In the genomic region with DNA sequence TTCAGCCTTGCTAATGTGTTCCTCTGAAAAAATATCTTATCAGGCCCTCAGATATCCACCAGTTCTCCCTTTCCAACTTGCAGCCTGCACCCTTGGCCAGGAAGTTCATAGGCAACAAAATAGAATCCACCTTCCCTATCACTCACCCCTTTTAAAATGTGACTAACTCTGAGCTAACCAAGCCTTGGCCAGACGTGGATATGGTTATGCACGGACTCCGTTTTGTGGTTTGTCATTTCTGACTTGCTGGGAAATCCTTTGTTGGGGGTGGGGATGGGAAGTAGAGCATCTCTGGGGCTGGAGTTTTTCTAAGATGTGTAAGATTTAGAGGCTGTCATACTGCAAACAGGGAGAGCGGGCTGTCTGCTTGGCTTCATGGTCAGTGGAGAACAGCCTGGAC, we compare ENCODE assay signal across 10 cellular contexts.
DNase-seq lines count a peak whose midpoint lies in the region; ATAC-seq and TF ChIP-seq lines count a peak whose summit lies in the region.
"Had no signal": no experiment of that assay in that cellular context is flagged by ENCODE, and none has a peak within 500 bp of the region (broad histone marks: within the 10 kb centered on the region; RNA-seq: fewer than 3 reads in every experiment).

No MANE protein-coding gene starts in this region.

- no peaks in the 10 kb centered on the region for H3K9me3 ChIP-seq in CD4-positive, alpha-beta T cell (ENCODE audit: control insufficient read depth, low read length)

- peaks cover 77% of the 10 kb centered on the region for H3K4me1 Mint-ChIP-seq in CD4-positive, alpha-beta T cell (ENCODE audit: low read depth)
- peaks cover 93% of the 10 kb centered on the region for H3K4me1 Mint-ChIP-seq in nephron progenitor cell

- no peak overlapping the region for H3K9ac ChIP-seq in mesendoderm (ENCODE audit: low read length)

- no peak for TF ChIP-seq POLR2A in NB4 (IDR thresholded peaks at IDR 0.05; ENCODE audit: extremely low read depth, insufficient read length)

- H2BK5ac ChIP-seq in mesendoderm (ENCODE audit: low read length) = no peak overlapping the region

- H3K18ac ChIP-seq in mesendoderm (ENCODE audit: low read length) = no peak overlapping the region

- H3K4me2 ChIP-seq in mesendoderm (ENCODE audit: low read length) = no peak overlapping the region

- peaks cover 6% of the 10 kb centered on the region for H3K36me3 Mint-ChIP-seq in CD4-positive, alpha-beta T cell (ENCODE audit: low read depth)
- peaks cover 5% of the 10 kb centered on the region for H3K36me3 Mint-ChIP-seq in nephron progenitor cell (ENCODE audit: low read depth)
- H3K36me3 Mint-ChIP-seq: brain had no signal

- no peak for DNase-seq in CD4-positive, alpha-beta T cell
- peak; percentile 76 for DNase-seq in NB4 (ENCODE audit: low read depth)
- peak; percentile 71 for DNase-seq in dermis blood vessel endothelial cell
- DNase-seq in nephron progenitor cell = no peak
- no peak for DNase-seq in retina
- no peak for DNase-seq in NCI-H1417 treated with DMSO at 0.1 percent for 48 hours (lab: John Stamatoyannopoulos, UW)
- no peak for DNase-seq in NCI-H82 (lab: John Stamatoyannopoulos, UW)
- no peak for DNase-seq in mesendoderm
- DNase-seq: NCI-H2171 had no signal

- H3K4me3 ChIP-seq in NB4 (ENCODE audit: low read depth, low read length) (no peak overlapping the region), mesendoderm (ENCODE audit: low read length) (no peak overlapping the region)

- no peaks in the 10 kb centered on the region for H3K9me3 Mint-ChIP-seq in CD4-positive, alpha-beta T cell
- no peaks in the 10 kb centered on the region for H3K9me3 Mint-ChIP-seq in nephron progenitor cell
- H3K9me3 Mint-ChIP-seq: brain had no signal

- peak overlapping the region; percentile 56 for H3K27ac Mint-ChIP-seq in CD4-positive, alpha-beta T cell
- H3K27ac Mint-ChIP-seq in nephron progenitor cell = no peak overlapping the region

- H3K4ac ChIP-seq in mesendoderm (ENCODE audit: low read depth, low read length) = no peak overlapping the region

- peaks cover 3% of the 10 kb centered on the region for H3K4me1 ChIP-seq in mesendoderm (ENCODE audit: control insufficient read depth, low read depth, low read length)

- no CpG with 5 or more reads among the region's 4 CpGs for WGBS in mesendoderm (ENCODE audit: extremely low coverage, insufficient coverage, low lambda C conversion rate)

- H3K4me3 Mint-ChIP-seq in CD4-positive, alpha-beta T cell = no peak overlapping the region
- peak overlapping the region; percentile 3 for H3K4me3 Mint-ChIP-seq in nephron progenitor cell
- H3K4me3 Mint-ChIP-seq: brain had no signal

- H3K36me3 ChIP-seq in mesendoderm (ENCODE audit: control insufficient read depth, insufficient read depth, low read length) = no peaks in the 10 kb centered on the region

- H4K5ac ChIP-seq in mesendoderm (ENCODE audit: low read length) = no peak overlapping the region

- H3K27me3 Mint-ChIP-seq in CD4-positive, alpha-beta T cell = no peaks in the 10 kb centered on the region
- H3K27me3 Mint-ChIP-seq in nephron progenitor cell (ENCODE audit: low read depth, poor library complexity) = peaks cover 5% of the 10 kb centered on the region
- H3K27me3 Mint-ChIP-seq: brain had no signal

- H3K23ac ChIP-seq in mesendoderm (ENCODE audit: low read length) = no peak overlapping the region

- no peak overlapping the region for H2BK120ac ChIP-seq in mesendoderm (ENCODE audit: low read depth, low read length)

- H3K79me2 ChIP-seq in mesendoderm (ENCODE audit: control insufficient read depth, insufficient read depth, low read length) = no peaks in the 10 kb centered on the region

- H4K8ac ChIP-seq in mesendoderm (ENCODE audit: low read depth, low read length) = no peak overlapping the region

- no peak overlapping the region for H3K56ac ChIP-seq in mesendoderm (ENCODE audit: low read length)

- H2BK15ac ChIP-seq in mesendoderm (replicated peaks; ENCODE audit: low read depth) = no peak overlapping the region

- POLR2A ChIA-PET in CD4-positive, alpha-beta T cell (lab: Charles Lee) = interaction anchor here (1.7 to 1.8 kb wide), 2 partner anchors 27 to 61 kb away, joined by 4 to 7 read pairs; no protein-coding TSS in a partner anchor

- no peak for ATAC-seq in CD4-positive, alpha-beta T cell (ENCODE audit: poor library complexity)

- no peaks in the 10 kb centered on the region for H3K27me3 ChIP-seq in CD4-positive, alpha-beta T cell (ENCODE audit: control insufficient read depth, insufficient read depth, low read length)
- no peaks in the 10 kb centered on the region for H3K27me3 ChIP-seq in mesendoderm (ENCODE audit: insufficient read depth, low read length, poor library complexity)

- intact Hi-C loops in CD4-positive, alpha-beta T cell (cut with DNase I, micrococcal nuclease) = no loop called here

- no peak overlapping the region for H2AK5ac ChIP-seq in mesendoderm (ENCODE audit: low read length)

- peak overlapping the region; percentile 5 for H3K27ac ChIP-seq in CD4-positive, alpha-beta T cell (ENCODE audit: low read depth, low read length)
- no peak overlapping the region for H3K27ac ChIP-seq in mesendoderm (ENCODE audit: low read depth, low read length)

- TF ChIP-seq CTCF in CD4-positive, alpha-beta T cell (IDR thresholded peaks at IDR 0.05) = no peak
- TF ChIP-seq CTCF in NB4 (IDR thresholded peaks at IDR 0.05; ENCODE audit: low read depth, low read length) (no peak), nephron progenitor cell (IDR thresholded peaks at IDR 0.05) (no peak)

- CTCF ChIA-PET in CD4-positive, alpha-beta T cell (lab: Charles Lee) = interaction anchor here (0.7 to 1.0 kb wide), 2 partner anchors 12 to 45 kb away, joined by 3 to 4 read pairs; no protein-coding TSS in a partner anchor

- peaks cover 17% of the 10 kb centered on the region for H3K79me1 ChIP-seq in mesendoderm (ENCODE audit: low read length)

Comparison
In these comparisons a context has a peak if more than half of its experiments do, and no peak if none do; other contexts are left out.
1. DNase-seq: peak in NB4 (single experiment) and dermis blood vessel endothelial cell (single experiment); none in CD4-positive, alpha-beta T cell (0 of 10), nephron progenitor cell (single experiment), retina (single experiment), NCI-H1417 treated with DMSO at 0.1 percent for 48 hours (single experiment), NCI-H82 (single experiment) and mesendoderm (single experiment).